ENCODE assay signal across 24 cellular contexts in the genomic region with DNA sequence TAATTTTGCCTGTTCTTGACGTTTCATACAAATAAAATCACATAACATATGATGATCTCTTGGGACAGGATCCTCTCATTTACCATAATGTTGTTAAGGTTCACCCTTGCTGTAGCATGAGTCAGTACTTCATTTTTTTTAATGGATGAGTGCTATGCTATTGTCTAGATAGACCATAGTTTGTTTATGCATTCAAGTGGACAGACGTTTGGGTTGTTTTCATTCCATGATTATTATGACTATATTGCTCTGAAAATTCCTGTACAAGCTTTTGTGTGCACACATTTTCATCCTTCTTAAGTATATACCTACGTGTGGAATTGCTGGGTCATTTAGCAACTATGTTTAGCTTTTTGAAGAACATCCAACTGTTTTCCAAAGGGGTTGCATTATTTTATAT.
"Had no signal": no experiment of that assay in that cellular context is flagged by ENCODE, and none has a peak within 500 bp of the region (broad histone marks: within the 10 kb centered on the region; RNA-seq: fewer than 3 reads in every experiment).

No MANE protein-coding gene starts in this region.

- DNase-seq: effector memory CD8-positive, alpha-beta T cell; foreskin keratinocyte; glutamatergic neuron; heart right ventricle; hippocampal formation; left ventricle myocardium superior; stimulated activated CD4-positive, alpha-beta T cell treated with anti-CD3 and anti-CD28 coated beads, Interleukin-2, amount 100 ng/mL, for 24 hours; stimulated activated CD4-positive, alpha-beta T cell treated with anti-CD3 and anti-CD28 coated beads, Interleukin-4, amount 100 ng/mL, for 24 hours; stimulated activated naive CD4-positive, alpha-beta T cell treated with Interleukin-2 at 50 U/mL for 16 hours; stomach; testis; tibial artery had no signal

- ATAC-seq: effector memory CD8-positive, alpha-beta T cell; foreskin keratinocyte; gastroesophageal sphincter; heart right ventricle; left ventricle myocardium superior; natural killer cell treated with Interleukin-12 subunit alpha and Interleukin-12 subunit beta and Interleukin-15 and Interleukin-18, amount 100 ng/mL, for 72 hours; sciatic nerve; stimulated activated effector memory CD8-positive, alpha-beta T cell treated with anti-CD3 and anti-CD28 coated beads, Interleukin-12 subunit alpha, Interleukin-12 subunit beta, amount 100 ng/mL, for 72 hours had no signal

- H3K9me3 Mint-ChIP-seq: type B pancreatic cell had no signal

- H3K9me3 ChIP-seq: gastroesophageal sphincter, neutrophil, prostate gland, right atrium auricular region, testis, tibial artery had no signal

- H3K36me3 Mint-ChIP-seq: memory B cell; natural killer cell treated with Interleukin-12 subunit alpha and Interleukin-12 subunit beta and Interleukin-15 and Interleukin-18, amount 100 ng/mL, for 72 hours; stimulated activated effector memory CD8-positive, alpha-beta T cell treated with anti-CD3 and anti-CD28 coated beads, Interleukin-12 subunit alpha, Interleukin-12 subunit beta, amount 100 ng/mL, for 72 hours; type B pancreatic cell had no signal

- H3K4me3 Mint-ChIP-seq: effector memory CD8-positive, alpha-beta T cell; memory B cell; natural killer cell treated with Interleukin-12 subunit alpha and Interleukin-12 subunit beta and Interleukin-15 and Interleukin-18, amount 100 ng/mL, for 72 hours; neural crest cell; stimulated activated effector memory CD8-positive, alpha-beta T cell treated with anti-CD3 and anti-CD28 coated beads, Interleukin-12 subunit alpha, Interleukin-12 subunit beta, amount 100 ng/mL, for 72 hours; type B pancreatic cell had no signal

- H3K27ac ChIP-seq: coronary artery, foreskin keratinocyte, gastroesophageal sphincter, heart right ventricle, neutrophil, prostate gland, right atrium auricular region, stomach, testis, tibial artery had no signal

- H3K4me3 ChIP-seq: coronary artery, gastroesophageal sphincter, heart right ventricle, lung, prostate gland, right atrium auricular region, stomach, testis, tibial artery had no signal

- H3K27me3 ChIP-seq: foreskin keratinocyte, gastroesophageal sphincter, heart right ventricle, neutrophil, right atrium auricular region, stomach, testis, tibial artery had no signal

- H3K4me1 ChIP-seq: foreskin keratinocyte, gastroesophageal sphincter, heart right ventricle, prostate gland, right atrium auricular region, stomach, testis, tibial artery had no signal

- H3K27me3 Mint-ChIP-seq: effector memory CD8-positive, alpha-beta T cell; natural killer cell treated with Interleukin-12 subunit alpha and Interleukin-12 subunit beta and Interleukin-15 and Interleukin-18, amount 100 ng/mL, for 72 hours had no signal

- H3K27ac Mint-ChIP-seq: effector memory CD8-positive, alpha-beta T cell; memory B cell; natural killer cell treated with Interleukin-12 subunit alpha and Interleukin-12 subunit beta and Interleukin-15 and Interleukin-18, amount 100 ng/mL, for 72 hours; stimulated activated effector memory CD8-positive, alpha-beta T cell treated with anti-CD3 and anti-CD28 coated beads, Interleukin-12 subunit alpha, Interleukin-12 subunit beta, amount 100 ng/mL, for 72 hours; type B pancreatic cell had no signal

- H3K4me1 Mint-ChIP-seq: memory B cell; neural crest cell; stimulated activated effector memory CD8-positive, alpha-beta T cell treated with anti-CD3 and anti-CD28 coated beads, Interleukin-12 subunit alpha, Interleukin-12 subunit beta, amount 100 ng/mL, for 72 hours had no signal

- H3K36me3 ChIP-seq: gastroesophageal sphincter, heart right ventricle, neutrophil, prostate gland, right atrium auricular region, stomach, tibial artery had no signal
